ENCODE assay signal across 11 cellular contexts in the genomic region with DNA sequence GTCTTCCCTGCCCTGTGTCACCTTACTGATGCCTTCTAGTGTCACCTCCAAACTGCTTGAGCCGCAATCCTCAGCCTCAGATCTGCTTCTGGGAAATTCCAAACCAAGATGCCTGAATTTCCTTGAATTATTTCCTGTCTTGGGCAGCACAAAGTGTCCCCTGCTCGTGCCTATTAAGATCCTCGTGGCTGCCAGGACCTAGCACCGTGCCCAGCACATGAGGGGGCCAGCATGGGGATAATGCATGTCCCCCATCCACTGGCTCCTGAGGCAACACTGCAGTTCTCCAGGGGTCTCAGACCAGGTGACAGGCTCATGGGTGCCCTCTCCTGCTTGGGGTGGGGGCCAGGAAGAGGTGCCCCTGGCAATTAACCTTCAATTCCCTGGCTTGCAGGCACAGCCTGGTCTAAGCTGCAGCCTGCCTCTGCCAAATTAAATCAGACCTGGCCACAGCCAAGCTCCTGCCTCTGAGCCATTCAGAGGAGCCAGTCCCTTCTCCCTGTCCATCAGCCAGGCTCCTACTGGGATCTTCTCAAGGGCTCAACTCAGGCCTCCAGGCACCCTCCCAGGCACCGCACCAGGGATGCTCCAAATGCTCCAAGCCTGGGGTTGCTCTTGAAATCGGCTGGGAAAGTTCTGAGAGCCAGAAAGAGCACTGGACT.
"Had no signal": no experiment of that assay in that cellular context is flagged by ENCODE, and none has a peak within 500 bp of the region (broad histone marks: within the 10 kb centered on the region; RNA-seq: fewer than 3 reads in every experiment).

No MANE protein-coding gene starts in this region.

- H3K27ac Mint-ChIP-seq: activated CD4-positive, alpha-beta memory T cell treated with anti-CD3 and anti-CD28 coated beads for 36 hours; activated naive CD8-positive, alpha-beta T cell treated with anti-CD3 and anti-CD28 coated beads, Interleukin-2, amount 50 U/mL, for 24 hours; progenitor cell of endocrine pancreas had no signal

- H3K27me3 Mint-ChIP-seq: activated CD4-positive, alpha-beta memory T cell treated with anti-CD3 and anti-CD28 coated beads for 36 hours; activated naive CD8-positive, alpha-beta T cell treated with anti-CD3 and anti-CD28 coated beads, Interleukin-2, amount 50 U/mL, for 24 hours; central memory CD8-positive, alpha-beta T cell; progenitor cell of endocrine pancreas had no signal

- H3K27me3 ChIP-seq: tibial artery had no signal

- H3K4me3 Mint-ChIP-seq: activated CD4-positive, alpha-beta memory T cell treated with anti-CD3 and anti-CD28 coated beads for 36 hours; activated naive CD8-positive, alpha-beta T cell treated with anti-CD3 and anti-CD28 coated beads, Interleukin-2, amount 50 U/mL, for 24 hours; central memory CD8-positive, alpha-beta T cell; naive B cell; T-helper 2 cell treated with Interferon-gamma antibody and Interleukin-4, amounts not matched to agents 5 μg/mL and 100 μg/mL, for 36 hours had no signal

- H3K9me3 Mint-ChIP-seq: activated CD4-positive, alpha-beta memory T cell treated with anti-CD3 and anti-CD28 coated beads for 36 hours; activated naive CD8-positive, alpha-beta T cell treated with anti-CD3 and anti-CD28 coated beads, Interleukin-2, amount 50 U/mL, for 24 hours; central memory CD8-positive, alpha-beta T cell; naive B cell; T-helper 2 cell treated with Interferon-gamma antibody and Interleukin-4, amounts not matched to agents 5 μg/mL and 100 μg/mL, for 36 hours had no signal

- DNase-seq: activated naive CD4-positive, alpha-beta T cell treated with Interleukin-2 at 50 U/mL for 16 hours; activated naive CD8-positive, alpha-beta T cell treated with anti-CD3 and anti-CD28 coated beads, Interleukin-2, amount 50 U/mL, for 24 hours; left colon; naive B cell; tibial artery had no signal

- H3K4me3 ChIP-seq: lung, smooth muscle cell, tibial artery had no signal

- H3K36me3 ChIP-seq: tibial artery had no signal

- H3K4me1 Mint-ChIP-seq: central memory CD8-positive, alpha-beta T cell; naive B cell had no signal

- H3K36me3 Mint-ChIP-seq: activated CD4-positive, alpha-beta memory T cell treated with anti-CD3 and anti-CD28 coated beads for 36 hours; naive B cell had no signal
